9 cellular contexts compared by ENCODE assay signal in genomic region chr5:132506094-132506692, GRCh38. TPM values are rescaled to one million over a fixed set of nuclear protein-coding genes. Genes with fewer than 3 reads are reported as not detected.
DNase-seq lines count a peak whose midpoint lies in the region; ATAC-seq and TF ChIP-seq lines count a peak whose summit lies in the region.
"Had no signal": no experiment of that assay in that cellular context is flagged by ENCODE, and none has a peak within 500 bp of the region (broad histone marks: within the 10 kb centered on the region; RNA-seq: fewer than 3 reads in every experiment).

No MANE protein-coding gene starts in this region.

- H3K36me3 ChIP-seq in SJSA1, result no peaks in the 10 kb centered on the region
- H3K36me3 ChIP-seq in esophagus muscularis mucosa, result no peaks in the 10 kb centered on the region

- no peaks in the 10 kb centered on the region for H3K9me3 ChIP-seq in SJSA1 (replicated peaks)
- no peaks in the 10 kb centered on the region for H3K9me3 ChIP-seq in esophagus muscularis mucosa

- ATAC-seq in HG02798 (IDR thresholded peaks at IDR 0.05; ENCODE audit: poor library complexity, unreplicated experiment), result peak; percentile 73
- no peak for ATAC-seq in GM19397 (IDR thresholded peaks at IDR 0.05; ENCODE audit: unreplicated experiment)

- WGBS in esophagus muscularis mucosa, result 25% methylated on average over 1 of the region's 1 CpG

- peak; percentile 42 to 61 (median 48) for TF ChIP-seq CTCF in esophagus muscularis mucosa (IDR thresholded peaks at IDR 0.05)

- DNase-seq in NCI-H82 (lab: John Stamatoyannopoulos, UW), result peak; percentile 45
- DNase-seq in NCI-H82 treated with DMSO at 0.1 percent for 48 hours (lab: John Stamatoyannopoulos, UW; ENCODE audit: unreplicated experiment), result no peak
- DNase-seq in SJSA1 (ENCODE audit: low read depth in 1 of 2, low spot score in 2 of 2), result peak; percentile 85 to 95
- peak; percentile 91 for DNase-seq in esophagus muscularis mucosa (ENCODE audit: extremely low spot score)
- DNase-seq in non-pigmented ciliary epithelial cell (ENCODE audit: low read depth), result peak; percentile 89
- no peak for DNase-seq in NCI-H146 (lab: John Stamatoyannopoulos, UW)

- H3K4me1 ChIP-seq in SJSA1 (replicated peaks), result peaks cover 29% of the 10 kb centered on the region
- H3K4me1 ChIP-seq in esophagus muscularis mucosa, result peaks cover 11 to 40% (median 37%) of the 10 kb centered on the region in 4 donors

- no peak for TF ChIP-seq EP300 in esophagus muscularis mucosa (IDR thresholded peaks at IDR 0.05)

- TF ChIP-seq POLR2A in esophagus muscularis mucosa (IDR thresholded peaks at IDR 0.05; ENCODE audit: low read depth), result no peak

- intact Hi-C loops in esophagus muscularis mucosa (cut with DNase I), result loop anchor here (10.0 kb wide), 2 partner anchors 211 to 319 kb away; partner anchors contain the start of gene SLC22A4

- peak overlapping the region; percentile 92 for H3K27ac ChIP-seq in SJSA1
- peak overlapping the region; percentile 60 to 83 (median 74) for H3K27ac ChIP-seq in esophagus muscularis mucosa (replicated peaks in 1 of 4)

- no peaks in the 10 kb centered on the region for H3K27me3 ChIP-seq in SJSA1 (replicated peaks)
- H3K27me3 ChIP-seq in esophagus muscularis mucosa, result no peaks in the 10 kb centered on the region

- H3K4me3 ChIP-seq in SJSA1, result no peak overlapping the region
- no peak overlapping the region for H3K4me3 ChIP-seq in esophagus muscularis mucosa

RNA-seq across cellular contexts. Expression of gene IRF1, which starts 15.6 kb away (rescaled TPM):
- 16.0 and 18.4 TPM in 2 replicates for total RNA-seq in SJSA1 (2014; rRNA removed; shearing (Covaris generic))
- 100 to 1,000 TPM in 1 of 4 donors, 10 to 100 TPM in 3; 20.6 to 289 (median 29.6) TPM for total RNA-seq in esophagus muscularis mucosa

RNA-seq across cellular contexts. Expression of gene IL5, which starts 37.1 kb away (rescaled TPM):
- not detected in 2 replicates for total RNA-seq in SJSA1 (2014; rRNA removed; shearing (Covaris generic))
- total RNA-seq in esophagus muscularis mucosa, result not detected
- total RNA-seq: activated naive CD4-positive, alpha-beta T cell treated with anti-CD3 and anti-CD28 coated beads, Interleukin-2, amount 50 U/mL, for 72 hours had no signal

RNA-seq across cellular contexts. Expression of gene RAD50, which starts 50.6 kb away (rescaled TPM):
- total RNA-seq in SJSA1 (2014; rRNA removed; shearing (Covaris generic)), result 12.0 and 17.9 TPM in 2 replicates
- 10 to 100 TPM; 24.0 to 39.9 (median 29.3) TPM for total RNA-seq in esophagus muscularis mucosa

Comparison
In these comparisons a context has a peak if more than half of its experiments do, and no peak if none do; other contexts are left out.
1. DNase-seq: peak in NCI-H82 (single experiment), SJSA1 (2 of 2), esophagus muscularis mucosa (single experiment) and non-pigmented ciliary epithelial cell (single experiment); none in NCI-H82 treated with DMSO at 0.1 percent for 48 hours (single experiment) and NCI-H146 (single experiment).